8 cellular contexts compared by ENCODE assay signal in genomic region chr2:11344956-11345671, GRCh38. TPM values are rescaled to one million over a fixed set of nuclear protein-coding genes. Genes with fewer than 3 reads are reported as not detected.
A peak's percentile ranks its signal among the peaks of the same experiment; 100 is the strongest.
DNase-seq lines count a peak whose midpoint lies in the region; ATAC-seq, FAIRE-seq and TF ChIP-seq lines count a peak whose summit lies in the region.

No MANE protein-coding gene starts in this region.

- peak overlapping the region; percentile 86 for H3K4me3 Mint-ChIP-seq in activated naive CD8-positive, alpha-beta T cell

- FAIRE-seq in pancreas (lab: Jason Lieb, UNC) = no peak

- intact Hi-C loops in Right ventricle myocardium superior (cut with DNase I) (loop anchor here (10.0 kb wide), 1 partner anchor 110 kb away; no protein-coding TSS in a partner anchor), pancreas (cut with DNase I) (no loop called here)

- WGBS in pancreas, 2 donors = 1% methylated on average over 44 to 58 of the region's 58 CpGs

- no peaks in the 10 kb centered on the region for H3K9me3 ChIP-seq in pancreas

- H3K27ac Mint-ChIP-seq in activated naive CD8-positive, alpha-beta T cell = no peak overlapping the region

- TF ChIP-seq CTCF in pancreas (IDR thresholded peaks at IDR 0.05) = no peak

- no peaks in the 10 kb centered on the region for H3K36me3 Mint-ChIP-seq in activated naive CD8-positive, alpha-beta T cell

- peaks cover 16 to 37% (median 36%) of the 10 kb centered on the region in 3 donors for H3K4me1 ChIP-seq in pancreas

- no peaks in the 10 kb centered on the region for H3K36me3 ChIP-seq in pancreas

- peak overlapping the region; percentile 95 to 98 (median 96) for H3K27ac ChIP-seq in pancreas

- peak; percentile 68 for ATAC-seq in Right ventricle myocardium superior (ENCODE audit: poor library complexity)
- peak; percentile 54 to 63 (median 58) for ATAC-seq in pancreas

- H3K4me3 ChIP-seq in pancreas = peak overlapping the region; percentile 47 to 96 (median 94)

- no peaks in the 10 kb centered on the region for H3K27me3 ChIP-seq in pancreas

- no peaks in the 10 kb centered on the region for H3K27me3 Mint-ChIP-seq in activated naive CD8-positive, alpha-beta T cell

- peaks cover 33% of the 10 kb centered on the region for H3K4me1 Mint-ChIP-seq in activated naive CD8-positive, alpha-beta T cell (ENCODE audit: low read depth)

- H3K9me3 Mint-ChIP-seq in activated naive CD8-positive, alpha-beta T cell (ENCODE audit: low read depth) = no peaks in the 10 kb centered on the region

- peak; percentile 15 for DNase-seq in DMS153 (lab: John Stamatoyannopoulos, UW)
- DNase-seq in DMS153 treated with DMSO at 0.1 percent for 48 hours (lab: John Stamatoyannopoulos, UW; ENCODE audit: unreplicated experiment) = no peak
- DNase-seq in H4 (ENCODE audit: low spot score) = peak; percentile 59
- peak; percentile 72 for DNase-seq in NCI-H2227 (lab: John Stamatoyannopoulos, UW; ENCODE audit: unreplicated experiment)
- DNase-seq in Right ventricle myocardium superior = peak; percentile 68
- peak; percentile 39 to 73 (median 62) for DNase-seq in pancreas
- no peak for DNase-seq in COR-L47 (lab: John Stamatoyannopoulos, UW)

RNA-seq across cellular contexts. Expression of gene ROCK2, which starts 0.7 kb away (rescaled TPM):
- 8.2 and 12.8 TPM in 2 replicates for total RNA-seq in H4 (2014; rRNA removed; shearing (Covaris generic))
- total RNA-seq in Right ventricle myocardium superior (31.5 TPM), pancreas (10 to 100 TPM; 11.0 to 21.5 (median 14.0) TPM)
- polyA plus RNA-seq in pancreas = 1 to 10 TPM; 3.5 to 6.3 TPM

Comparison
In these comparisons a context has a peak if more than half of its experiments do, and no peak if none do; other contexts are left out.
1. DNase-seq: peak in DMS153 (single experiment), H4 (single experiment), NCI-H2227 (single experiment), Right ventricle myocardium superior (single experiment) and pancreas (6 of 6); none in DMS153 treated with DMSO at 0.1 percent for 48 hours (single experiment) and COR-L47 (single experiment).